In the genomic region with DNA sequence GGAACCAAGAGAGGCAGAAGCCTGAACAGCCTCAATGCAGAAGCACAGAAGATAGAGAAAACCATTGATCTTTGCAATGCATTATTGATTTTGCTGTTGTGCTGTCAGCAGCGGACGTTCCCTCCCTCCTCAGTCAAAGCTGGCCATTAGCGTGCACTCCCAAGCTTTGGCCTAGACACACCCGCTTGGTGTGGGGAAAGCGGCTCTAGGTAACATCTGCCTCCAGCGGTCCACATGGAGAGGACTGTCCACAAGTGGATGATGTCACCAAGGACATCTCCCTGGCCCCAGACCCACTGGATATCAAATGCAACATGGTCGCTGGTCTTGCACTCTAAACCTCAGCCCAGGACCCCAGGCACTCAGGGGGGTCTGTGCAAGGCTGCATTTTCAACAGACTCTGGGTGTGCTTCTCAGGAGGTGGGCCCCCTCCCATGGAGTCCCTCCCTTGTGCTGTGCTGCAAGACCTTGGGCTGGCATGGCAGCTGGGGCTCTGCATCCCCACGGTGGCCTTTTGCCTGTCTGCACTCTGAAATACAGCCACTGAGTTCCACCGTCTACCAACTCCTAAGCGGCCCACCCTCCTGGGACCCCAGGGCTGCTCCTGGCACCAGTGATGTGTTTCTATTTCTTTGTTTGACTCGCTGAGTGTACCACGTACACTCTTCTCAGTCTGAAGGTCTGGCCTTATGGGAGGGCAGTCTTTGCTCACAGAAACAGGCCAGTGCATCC, we compare ENCODE assay signal across 10 cellular contexts. TPM values are rescaled to one million over a fixed set of nuclear protein-coding genes. Genes with fewer than 3 reads are reported as not detected.
DNase-seq lines count a peak whose midpoint lies in the region; ATAC-seq, FAIRE-seq and TF ChIP-seq lines count a peak whose summit lies in the region.
"Had no signal": no experiment of that assay in that cellular context is flagged by ENCODE, and none has a peak within 500 bp of the region (broad histone marks: within the 10 kb centered on the region; RNA-seq: fewer than 3 reads in every experiment).

No MANE protein-coding gene starts in this region.

- H3K36me3 ChIP-seq in neuronal stem cell (replicated peaks in 1 of 2; ENCODE audit: control insufficient read depth in 2 of 2, insufficient read depth in 2 of 2, low read length in 2 of 2): no peaks in the 10 kb centered on the region
- no peaks in the 10 kb centered on the region for H3K36me3 ChIP-seq in pancreas
- H3K36me3 ChIP-seq: uterus had no signal

- H3K4me1 ChIP-seq in neuronal stem cell (ENCODE audit: control insufficient read depth in 2 of 2, insufficient read depth in 1 of 2, low read depth in 1 of 2, low read length in 2 of 2): peaks cover 11 to 26% of the 10 kb centered on the region in 2 donors
- H3K4me1 ChIP-seq in pancreas: peaks cover 0 to 10% (median 0%) of the 10 kb centered on the region in 3 donors
- H3K4me1 ChIP-seq: uterus had no signal

- TF ChIP-seq CTCF in pancreas (IDR thresholded peaks at IDR 0.05): no peak

- H2AK5ac ChIP-seq in neuronal stem cell (ENCODE audit: low read depth, low read length): peak overlapping the region; percentile 71

- TF ChIP-seq POLR2A in GM12892 (IDR thresholded peaks at IDR 0.05; ENCODE audit: low read depth, low read length): no peak

- H3K27ac ChIP-seq in cingulate gyrus (ENCODE audit: low read depth, low read length) (peak overlapping the region; percentile 89), neuronal stem cell (replicated peaks; ENCODE audit: low read length) (no peak overlapping the region), pancreas (no peak overlapping the region)
- H3K27ac ChIP-seq: RWPE1 had no signal

- no peak overlapping the region for H4K91ac ChIP-seq in neuronal stem cell (ENCODE audit: low read depth, low read length, poor library complexity)

- DNase-seq in COLO668 (lab: John Stamatoyannopoulos, UW; ENCODE audit: unreplicated experiment): peak; percentile 76
- DNase-seq in Jurkat, Clone E6-1 (ENCODE audit: low read depth, low spot score): no peak
- no peak for DNase-seq in neuronal stem cell (ENCODE audit: low spot score)
- no peak for DNase-seq in pancreas
- DNase-seq in GM12892 (ENCODE audit: insufficient read length): no peak
- DNase-seq in T1000 (lab: John Stamatoyannopoulos, UW): no peak
- DNase-seq: uterus had no signal

- peak overlapping the region; percentile 74 for H3K4me2 ChIP-seq in neuronal stem cell (ENCODE audit: insufficient read depth, low read length, poor library complexity, severe bottlenecking)

- H3K18ac ChIP-seq in neuronal stem cell (ENCODE audit: low read length): no peak overlapping the region

- H2BK120ac ChIP-seq in neuronal stem cell (ENCODE audit: low read depth, low read length): no peak overlapping the region

- no peak overlapping the region for H2BK12ac ChIP-seq in neuronal stem cell (ENCODE audit: low read length)

- no peak for FAIRE-seq in pancreas (lab: Jason Lieb, UNC)
- FAIRE-seq in GM12892 (lab: Jason Lieb, UNC): no peak

- H2BK5ac ChIP-seq in neuronal stem cell (ENCODE audit: low read length): no peak overlapping the region

- peaks cover 0 to 42% (median 0%) of the 10 kb centered on the region in 3 experiments for H3K27me3 ChIP-seq in neuronal stem cell (ENCODE audit: control insufficient read depth in 3 of 3, insufficient read depth in 3 of 3, low read depth in 1 of 3, low read length in 3 of 3)
- H3K27me3 ChIP-seq in pancreas: no peaks in the 10 kb centered on the region
- H3K27me3 ChIP-seq: uterus had no signal

- H3K23ac ChIP-seq in neuronal stem cell (ENCODE audit: low read depth, low read length, poor library complexity): no peak overlapping the region

- intact Hi-C loops in pancreas (cut with DNase I): no loop called here

- H3K4ac ChIP-seq in neuronal stem cell (ENCODE audit: low read length): no peak overlapping the region

- no CpG with 5 or more reads among the region's 12 CpGs for WGBS in neuronal stem cell (ENCODE audit: extremely low coverage in 2 of 2, insufficient read length in 2 of 2, insufficient replicate concordance in 1 of 2), 2 donors
- 76 to 87% methylated on average over 12 of the region's 12 CpGs for WGBS in pancreas, 2 donors

- no peak for ATAC-seq in pancreas
- ATAC-seq in GM19351 (IDR thresholded peaks at IDR 0.05; ENCODE audit: unreplicated experiment): no peak

- H3K14ac ChIP-seq in neuronal stem cell (ENCODE audit: low read length): no peak overlapping the region

- H4K8ac ChIP-seq in neuronal stem cell (ENCODE audit: low read depth, low read length): no peak overlapping the region

- peaks cover 11% of the 10 kb centered on the region for H3K79me1 ChIP-seq in neuronal stem cell (ENCODE audit: low read depth, low read length)

- no peaks in the 10 kb centered on the region for H3K9me3 ChIP-seq in neuronal stem cell (replicated peaks in 1 of 2; ENCODE audit: control insufficient read depth in 2 of 2, insufficient read depth in 1 of 2, low read depth in 1 of 2, low read length in 2 of 2)
- H3K9me3 ChIP-seq in pancreas: no peaks in the 10 kb centered on the region
- H3K9me3 ChIP-seq: uterus had no signal

- H2BK15ac ChIP-seq in neuronal stem cell (ENCODE audit: low read length): no peak overlapping the region

- H3K9ac ChIP-seq in neuronal stem cell (ENCODE audit: low read depth, low read length, poor library complexity): peak overlapping the region; percentile 84

- H3K4me3 ChIP-seq in Jurkat, Clone E6-1 (ENCODE audit: low read length): peak overlapping the region; percentile 87
- no peak overlapping the region for H3K4me3 ChIP-seq in neuronal stem cell (ENCODE audit: low read length in 2 of 2)
- H3K4me3 ChIP-seq in pancreas: peak overlapping the region in 1 of 4 donors; percentile 80

- no peak overlapping the region for H2AFZ ChIP-seq in neuronal stem cell (ENCODE audit: low read length)

RNA-seq across cellular contexts. Expression of gene SEMA4D, which starts 1.9 kb away (rescaled TPM):
- 50.1 TPM for polyA plus RNA-seq in Jurkat, Clone E6-1 (2012; ENCODE audit: insufficient read depth, insufficient read length)
- 23.2 TPM for polyA plus RNA-seq in neuronal stem cell (2013, experiment 1 of 2)
- polyA plus RNA-seq in neuronal stem cell (2013, experiment 2 of 2): 24.3 TPM
- 10 to 100 TPM in 5 of 6 donors, 1 to 10 TPM in 1; 7.1 to 29.7 (median 13.0) TPM for total RNA-seq in pancreas
- polyA plus RNA-seq in pancreas: 10 to 100 TPM in 1 of 2 donors, 1 to 10 TPM in 1; 7.8 to 10.4 TPM
- 54.7 TPM for polyA plus RNA-seq in GM12892 (2012; ENCODE audit: missing spikeins)
